8 cellular contexts compared by ENCODE assay signal in genomic region chr3:130746296-130747039, GRCh38. TPM values are rescaled to one million over a fixed set of nuclear protein-coding genes. Genes with fewer than 3 reads are reported as not detected.
DNase-seq lines count a peak whose midpoint lies in the region; ATAC-seq, FAIRE-seq and TF ChIP-seq lines count a peak whose summit lies in the region.

PIK3R4 (minus strand) TSS chr3:130746829; CDS start chr3:130745218, 1,611 bp downstream.

- H3K36me3 ChIP-seq in HUES64 (ENCODE audit: insufficient read depth, low read length) (peaks cover 30% of the 10 kb centered on the region), OCI-LY1 (ENCODE audit: insufficient read depth, low read length) (peaks cover 33% of the 10 kb centered on the region), mesodermal cell (ENCODE audit: control insufficient read depth, insufficient read depth, low read length) (peaks cover 31% of the 10 kb centered on the region)

- peak; percentile 92 for ATAC-seq in GM21447 (IDR thresholded peaks at IDR 0.05; ENCODE audit: unreplicated experiment)

- peak within 1 kb of the TSS; percentile 99 for H3K4me3 ChIP-seq in HUES64 (ENCODE audit: low read length)
- peak within 1 kb of the TSS; percentile 74 for H3K4me3 ChIP-seq in OCI-LY1 (ENCODE audit: low read depth, low read length, poor library complexity, severe bottlenecking)
- H3K4me3 ChIP-seq in mesodermal cell (ENCODE audit: extremely low read depth, insufficient read depth, low read length, poor library complexity, severe bottlenecking), result peak within 1 kb of the TSS; percentile 73

- H3K36me3 Mint-ChIP-seq in Calu3 (ENCODE audit: insufficient read depth, unreplicated experiment), result peaks cover 40% of the 10 kb centered on the region

- CTCF ChIA-PET in Calu3 (lab: Charles Lee), result interaction anchor here (0.7 to 1.3 kb wide), 3 partner anchors 8 to 108 kb away, joined by 3 read pairs; no protein-coding TSS in a partner anchor

- H2AFZ ChIP-seq in OCI-LY1 (ENCODE audit: low read length), result no peak within 1 kb of the TSS; the same call in 1 of the 2 replicates

- TF ChIP-seq CTCF in Calu3 (IDR thresholded peaks at IDR 0.05; ENCODE audit: unreplicated experiment), result no peak
- TF ChIP-seq CTCF in OCI-LY1 (IDR thresholded peaks at IDR 0.05; ENCODE audit: low read length), result no peak

- peak within 1 kb of the TSS; percentile 96 for H3K4me2 ChIP-seq in OCI-LY1 (ENCODE audit: low read length)

- intact Hi-C loops in Calu3 (cut with micrococcal nuclease; ENCODE audit: unreplicated experiment), result no loop called here

- H3K27ac ChIP-seq in HUES64 (ENCODE audit: low read depth, low read length), result peak within 1 kb of the TSS; percentile 89
- no peak within 1 kb of the TSS for H3K27ac ChIP-seq in OCI-LY1 (ENCODE audit: low read depth, low read length, poor library complexity, severe bottlenecking)
- H3K27ac ChIP-seq in mesodermal cell (ENCODE audit: low read depth, low read length, severe bottlenecking), result peak within 1 kb of the TSS; percentile 90

- peak; percentile 99 for DNase-seq in Calu3
- peak; percentile 95 for DNase-seq in activated CD8-positive, alpha-beta memory T cell treated with anti-CD3 and anti-CD28 coated beads, Interleukin-2, amount 50 U/mL, for 4 hours
- DNase-seq in stimulated activated CD8-positive, alpha-beta memory T cell treated with anti-CD3 and anti-CD28 coated beads, Interleukin-15, amount 100 ng/mL, for 4 hours (ENCODE audit: low read depth in 2 of 2), result peak; percentile 82 to 95

- peak within 1 kb of the TSS; percentile 83 for H3K4me3 Mint-ChIP-seq in Calu3 (ENCODE audit: low read depth, unreplicated experiment)

- H4K20me1 ChIP-seq in OCI-LY1 (ENCODE audit: insufficient read depth, low read length), result no peaks in the 10 kb centered on the region

- peak within 1 kb of the TSS; percentile 94 for H3K27ac Mint-ChIP-seq in Calu3 (ENCODE audit: unreplicated experiment)

- H3F3A ChIP-seq in OCI-LY1 (ENCODE audit: insufficient read depth, low read length), result peaks cover 8% of the 10 kb centered on the region; the same call in 1 of the 2 replicates

- H3K9me2 ChIP-seq in OCI-LY1 (ENCODE audit: low read depth, low read length), result no peaks in the 10 kb centered on the region

- TSS peak; percentile 59 for BruUV-seq in Calu3 (replicated peaks; lab: Mats Ljungman, UMichigan)

- no peaks in the 10 kb centered on the region for H3K9me3 Mint-ChIP-seq in Calu3 (ENCODE audit: low read depth, unreplicated experiment)

- H3K27me3 ChIP-seq in HUES64 (ENCODE audit: insufficient read depth, low read length) (peaks cover 6% of the 10 kb centered on the region; the same call in 1 of the 2 replicates), OCI-LY1 (ENCODE audit: insufficient read depth, low read length) (no peaks in the 10 kb centered on the region)

- no peaks in the 10 kb centered on the region for H3K27me3 Mint-ChIP-seq in Calu3 (ENCODE audit: unreplicated experiment)

- H3K9me3 ChIP-seq in HUES64 (ENCODE audit: insufficient read depth, low read depth, low read length), result no peaks in the 10 kb centered on the region
- no peaks in the 10 kb centered on the region for H3K9me3 ChIP-seq in OCI-LY1 (ENCODE audit: low read length)
- no peaks in the 10 kb centered on the region for H3K9me3 ChIP-seq in mesodermal cell (ENCODE audit: control insufficient read depth, low read length)

- H3K79me2 ChIP-seq in OCI-LY1 (ENCODE audit: insufficient read depth, low read length), result peaks cover 31% of the 10 kb centered on the region

- WGBS in HUES64, result under 1% methylated on average over 42 of the region's 42 CpGs
- 0 to 2% methylated on average over 10 to 14 of the region's 42 CpGs for WGBS in mesodermal cell (ENCODE audit: insufficient coverage in 2 of 2), 2 experiments

- H3K4me1 ChIP-seq in HUES64 (ENCODE audit: insufficient read depth, low read length) (peaks cover 4% of the 10 kb centered on the region; the same call in 1 of the 2 replicates), OCI-LY1 (ENCODE audit: insufficient read depth, low read length, severe bottlenecking) (peaks cover 53% of the 10 kb centered on the region), mesodermal cell (ENCODE audit: control insufficient read depth, insufficient read depth, low read length, poor library complexity, severe bottlenecking) (peaks cover 12% of the 10 kb centered on the region)

- H3K9ac ChIP-seq in HUES64 (ENCODE audit: low read depth, low read length) (peak within 1 kb of the TSS; percentile 96), OCI-LY1 (ENCODE audit: low read length) (peak within 1 kb of the TSS; percentile 75)

- peaks cover 24% of the 10 kb centered on the region for H3K4me1 Mint-ChIP-seq in Calu3 (ENCODE audit: low read depth, unreplicated experiment)

- peak; percentile 94 for FAIRE-seq in endometrium (lab: Jason Lieb, UNC)

RNA-seq across cellular contexts. Expression of gene PIK3R4, which starts in this region (rescaled TPM):
- 42.6 and 47.3 TPM in 2 replicates for total RNA-seq in Calu3 (2022)
- 25.6 TPM for polyA plus RNA-seq in HUES64 (2013, experiment 1 of 2)
- polyA plus RNA-seq in HUES64 (2013, experiment 2 of 2), result 27.7 TPM
- 31.3 TPM for polyA plus RNA-seq in mesodermal cell (2013, experiment 1 of 2)
- 27.9 TPM for polyA plus RNA-seq in mesodermal cell (2013, experiment 2 of 2)
